Comparison of ENCODE assay signal across 22 cellular contexts in the genomic region with DNA sequence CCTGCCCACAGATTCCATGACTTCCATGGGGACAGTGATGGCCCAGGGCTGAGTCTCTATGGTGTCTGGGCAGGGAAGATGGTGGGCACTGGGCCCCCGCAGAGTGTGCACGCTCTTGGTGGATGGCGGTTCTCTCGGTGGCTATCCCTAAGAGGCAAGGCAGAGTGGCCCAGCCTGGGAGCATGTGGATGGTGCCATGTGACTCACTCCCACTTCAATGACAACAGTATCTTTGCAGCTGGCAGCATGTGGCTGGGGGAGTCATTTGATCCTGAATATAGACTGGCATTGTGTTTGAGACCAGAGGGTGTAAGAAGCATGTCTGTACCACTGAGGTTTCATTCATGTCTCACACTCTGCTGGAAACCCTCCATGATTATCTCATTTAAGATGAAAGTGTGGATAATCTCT.
A peak's percentile ranks its signal among the peaks of the same experiment; 100 is the strongest.
DNase-seq lines count a peak whose midpoint lies in the region; ATAC-seq and TF ChIP-seq lines count a peak whose summit lies in the region.
"Had no signal": no experiment of that assay in that cellular context is flagged by ENCODE, and none has a peak within 500 bp of the region (broad histone marks: within the 10 kb centered on the region; RNA-seq: fewer than 3 reads in every experiment).

No MANE protein-coding gene starts in this region.

- no peak overlapping the region for H3K27ac Mint-ChIP-seq in activated CD8-positive, alpha-beta T cell treated with anti-CD3 and anti-CD28 coated beads for 36 hours
- H3K27ac Mint-ChIP-seq: dendritic cell treated with granulocyte-macrophage colony-stimulating factor and Interleukin-4, amounts not matched to agents 40 ng/mL and 50 ng/mL, for 4 days had no signal

- H3K27me3 ChIP-seq in testis, result no peaks in the 10 kb centered on the region
- H3K27me3 ChIP-seq: breast epithelium had no signal

- no peaks in the 10 kb centered on the region for H3K36me3 Mint-ChIP-seq in activated CD8-positive, alpha-beta T cell treated with anti-CD3 and anti-CD28 coated beads for 36 hours (ENCODE audit: low read depth)

- POLR2A ChIA-PET in activated CD8-positive, alpha-beta T cell treated with anti-CD3 and anti-CD28 coated beads for 36 hours (lab: Charles Lee), result no interaction called here

- no peak for ATAC-seq in activated CD4-positive, CD25-positive, alpha-beta regulatory T cell treated with anti-CD3 and anti-CD28 coated beads, Interleukin-2, amount 50 U/mL, for 24 hours
- no peak for ATAC-seq in GM19023 (IDR thresholded peaks at IDR 0.05; ENCODE audit: unreplicated experiment)
- ATAC-seq in HG03432 (IDR thresholded peaks at IDR 0.05; ENCODE audit: unreplicated experiment), result no peak
- no peak for ATAC-seq in activated CD8-positive, alpha-beta T cell treated with anti-CD3 and anti-CD28 coated beads for 36 hours
- ATAC-seq: A549, psoas muscle had no signal

- no peak overlapping the region for H3K4me3 ChIP-seq in coronary artery
- H3K4me3 ChIP-seq in testis, result no peak overlapping the region
- H3K4me3 ChIP-seq: A549, breast epithelium, psoas muscle, SJCRH30, smooth muscle cell had no signal

- H3K4me3 Mint-ChIP-seq in activated CD8-positive, alpha-beta T cell treated with anti-CD3 and anti-CD28 coated beads for 36 hours, result no peak overlapping the region
- H3K4me3 Mint-ChIP-seq: dendritic cell treated with granulocyte-macrophage colony-stimulating factor and Interleukin-4, amounts not matched to agents 40 ng/mL and 50 ng/mL, for 4 days had no signal

- peak; percentile 15 for DNase-seq in activated CD4-positive, CD25-positive, alpha-beta regulatory T cell treated with anti-CD3 and anti-CD28 coated beads, Interleukin-2, amount 50 U/mL, for 72 hours
- peak; percentile 49 for DNase-seq in coronary artery (ENCODE audit: low spot score)
- DNase-seq in midbrain (lab: John Stamatoyannopoulos, UW), result peak; percentile 89
- peak; percentile 70 for DNase-seq in testis
- no peak for DNase-seq in activated CD8-positive, alpha-beta T cell treated with anti-CD3 and anti-CD28 coated beads for 36 hours
- DNase-seq: activated CD4-positive, alpha-beta T cell treated with anti-CD3 and anti-CD28 coated beads, Interleukin-2, amount 50 U/mL, for 4 hours; activated effector memory CD4-positive, alpha-beta T cell treated with anti-CD3 and anti-CD28 coated beads, Interleukin-2, amount 50 U/mL, for 16 hours; foreskin fibroblast; kidney glomerular epithelial cell; NCI-H1105 treated with DMSO at 0.1 percent for 48 hours; NCI-H748 treated with DMSO at 0.1 percent for 48 hours; psoas muscle; T-helper 2 cell; WERI-Rb-1 had no signal

- 90% methylated on average over 4 of the region's 4 CpGs; no CpG with 5 or more reads in 1 of the 2 donors for WGBS in testis, 2 donors

- no peaks in the 10 kb centered on the region for H3K9me3 ChIP-seq in testis
- H3K9me3 ChIP-seq: A549, breast epithelium, psoas muscle, SJCRH30 had no signal

- TF ChIP-seq CTCF in coronary artery (IDR thresholded peaks at IDR 0.05) (no peak), testis (IDR thresholded peaks at IDR 0.05) (no peak)
- TF ChIP-seq CTCF in activated CD8-positive, alpha-beta T cell treated with anti-CD3 and anti-CD28 coated beads for 36 hours (IDR thresholded peaks at IDR 0.05), result no peak

- H3K9me3 Mint-ChIP-seq in activated CD8-positive, alpha-beta T cell treated with anti-CD3 and anti-CD28 coated beads for 36 hours, result no peaks in the 10 kb centered on the region
- H3K9me3 Mint-ChIP-seq: dendritic cell treated with granulocyte-macrophage colony-stimulating factor and Interleukin-4, amounts not matched to agents 40 ng/mL and 50 ng/mL, for 4 days had no signal

- H3K27ac ChIP-seq in coronary artery (no peak overlapping the region), testis (no peak overlapping the region)
- H3K27ac ChIP-seq: A549, breast epithelium, psoas muscle, SJCRH30 had no signal

- no peak for TF ChIP-seq POLR2A in testis (IDR thresholded peaks at IDR 0.05)

- no peaks in the 10 kb centered on the region for H3K27me3 Mint-ChIP-seq in activated CD8-positive, alpha-beta T cell treated with anti-CD3 and anti-CD28 coated beads for 36 hours
- H3K27me3 Mint-ChIP-seq: dendritic cell treated with granulocyte-macrophage colony-stimulating factor and Interleukin-4, amounts not matched to agents 40 ng/mL and 50 ng/mL, for 4 days had no signal

- intact Hi-C loops in testis (cut with DNase I; ENCODE audit: low total_unique reads), result loop anchor here (10.0 kb wide), 1 partner anchor 195 kb away; no protein-coding TSS in a partner anchor
- intact Hi-C loops in activated CD8-positive, alpha-beta T cell treated with anti-CD3 and anti-CD28 coated beads for 36 hours (cut with micrococcal nuclease), result no loop called here

- H3K4me1 Mint-ChIP-seq in activated CD8-positive, alpha-beta T cell treated with anti-CD3 and anti-CD28 coated beads for 36 hours (ENCODE audit: low read depth), result no peaks in the 10 kb centered on the region

- H3K4me1 ChIP-seq in testis, result no peaks in the 10 kb centered on the region
- H3K4me1 ChIP-seq: A549, breast epithelium, psoas muscle had no signal

- CTCF ChIA-PET in activated CD8-positive, alpha-beta T cell treated with anti-CD3 and anti-CD28 coated beads for 36 hours (lab: Charles Lee), result no interaction called here

- no peaks in the 10 kb centered on the region for H3K36me3 ChIP-seq in testis (ENCODE audit: low read depth, missing control alignments)
- H3K36me3 ChIP-seq: breast epithelium, SJCRH30 had no signal
